ENCODE assay signal across 13 cellular contexts in genomic region chr1:245493029-245493428, GRCh38.
A peak's percentile ranks its signal among the peaks of the same experiment; 100 is the strongest.
DNase-seq lines count a peak whose midpoint lies in the region; ATAC-seq and TF ChIP-seq lines count a peak whose summit lies in the region.
"Had no signal": no experiment of that assay in that cellular context is flagged by ENCODE, and none has a peak within 500 bp of the region (broad histone marks: within the 10 kb centered on the region; RNA-seq: fewer than 3 reads in every experiment).

No MANE protein-coding gene starts in this region.

- TF ChIP-seq CTCF in GM12864 (IDR thresholded peaks at IDR 0.05; ENCODE audit: low read depth, low read length, missing control alignments), result peak; percentile 30
- TF ChIP-seq CTCF in CD8-positive, alpha-beta T cell (IDR thresholded peaks at IDR 0.05), result no peak

- no peaks in the 10 kb centered on the region for H3K27me3 ChIP-seq in CD8-positive, alpha-beta T cell (ENCODE audit: insufficient read depth, low read length)

- ATAC-seq in CD8-positive, alpha-beta T cell, result no peak

- no peaks in the 10 kb centered on the region for H3K4me1 Mint-ChIP-seq in CD8-positive, alpha-beta T cell (ENCODE audit: low read depth)
- H3K4me1 Mint-ChIP-seq: activated naive CD4-positive, alpha-beta T cell treated with anti-CD3 and anti-CD28 coated beads, Interleukin-2, amount 50 U/mL, for 24 hours had no signal

- no peak for DNase-seq in GM12864 (ENCODE audit: low read depth)
- DNase-seq in RPMI8226, result peak; percentile 49
- DNase-seq in iPS-NIHi11 (ENCODE audit: low spot score), result peak; percentile 39
- DNase-seq in CD8-positive, alpha-beta T cell, result no peak
- DNase-seq in activated CD4-positive, alpha-beta T cell treated with anti-CD3 and anti-CD28 coated beads, Interleukin-2, amount 50 U/mL, for 4 hours, result no peak
- DNase-seq in dermis blood vessel endothelial cell, result no peak
- DNase-seq: activated CD8-positive, alpha-beta memory T cell treated with anti-CD3 and anti-CD28 coated beads for 24 hours; NCI-H526 treated with DMSO at 0.1 percent for 48 hours; nucleus accumbens; stimulated activated naive CD4-positive, alpha-beta T cell treated with Interleukin-2 at 50 U/mL for 16 hours had no signal

- POLR2A ChIA-PET in CD8-positive, alpha-beta T cell (lab: Charles Lee), result no interaction called here

- no peak overlapping the region for H3K4me3 Mint-ChIP-seq in CD8-positive, alpha-beta T cell
- H3K4me3 Mint-ChIP-seq: activated naive CD4-positive, alpha-beta T cell treated with anti-CD3 and anti-CD28 coated beads, Interleukin-2, amount 50 U/mL, for 24 hours; T-helper 1 cell treated with Interleukin-12 subunit alpha and Interleukin-12 subunit beta and Interleukin-4 antibody, amounts not matched to agents 30 μg/mL and 1 μg/mL, for 36 hours had no signal

- CTCF ChIA-PET in CD8-positive, alpha-beta T cell (lab: Charles Lee), result no interaction called here

- intact Hi-C loops in CD8-positive, alpha-beta T cell (cut with DNase I, micrococcal nuclease), result no loop called here

- H3K9me3 ChIP-seq in CD8-positive, alpha-beta T cell (ENCODE audit: low read length), result no peaks in the 10 kb centered on the region

- no peak overlapping the region for H3K27ac ChIP-seq in CD8-positive, alpha-beta T cell (ENCODE audit: low read depth, low read length)

- no peaks in the 10 kb centered on the region for H3K36me3 Mint-ChIP-seq in CD8-positive, alpha-beta T cell
- H3K36me3 Mint-ChIP-seq: activated naive CD4-positive, alpha-beta T cell treated with anti-CD3 and anti-CD28 coated beads, Interleukin-2, amount 50 U/mL, for 24 hours had no signal

- TF ChIP-seq EP300 in Ishikawa (IDR thresholded peaks at IDR 0.05; ENCODE audit: borderline replicate concordance), result no peak

- no peaks in the 10 kb centered on the region for H3K36me3 ChIP-seq in CD8-positive, alpha-beta T cell (ENCODE audit: insufficient read depth, low read length)

- H3K4me1 ChIP-seq in CD8-positive, alpha-beta T cell (ENCODE audit: insufficient read depth, low read length), result no peaks in the 10 kb centered on the region

- no peak overlapping the region for H3K27ac Mint-ChIP-seq in CD8-positive, alpha-beta T cell
- H3K27ac Mint-ChIP-seq: activated naive CD4-positive, alpha-beta T cell treated with anti-CD3 and anti-CD28 coated beads, Interleukin-2, amount 50 U/mL, for 24 hours; T-helper 1 cell treated with Interleukin-12 subunit alpha and Interleukin-12 subunit beta and Interleukin-4 antibody, amounts not matched to agents 30 μg/mL and 1 μg/mL, for 36 hours had no signal

- H3K9me3 Mint-ChIP-seq in CD8-positive, alpha-beta T cell, result no peaks in the 10 kb centered on the region

- H3K27me3 Mint-ChIP-seq in CD8-positive, alpha-beta T cell (ENCODE audit: low read depth), result no peaks in the 10 kb centered on the region

- peak; percentile 13; the same call in 1 of the 2 replicates for TF ChIP-seq RAD21 in Ishikawa (IDR thresholded peaks at IDR 0.05; ENCODE audit: low read depth)

- no peak overlapping the region for H3K4me3 ChIP-seq in GM12864 (ENCODE audit: low read depth, low read length)
- H3K4me3 ChIP-seq in CD8-positive, alpha-beta T cell (ENCODE audit: low read depth, low read length), result no peak overlapping the region

TF ChIP-seq in Ishikawa, 13 proteins besides CTCF, POLR2A, EP300 and RAD21:
- TF ChIP-seq MAX (IDR thresholded peaks at IDR 0.05) (no peak), NFIC (IDR thresholded peaks at IDR 0.05) (no peak), TEAD4 (IDR thresholded peaks at IDR 0.05) (no peak), USF1 (IDR thresholded peaks at IDR 0.05) (no peak), TCF12 (IDR thresholded peaks at IDR 0.05; ENCODE audit: low read depth) (no peak), EGR1 (IDR thresholded peaks at IDR 0.05) (no peak)
TF ChIP-seq in Ishikawa: peak in this region for 0.

Comparison
In these comparisons a context has a peak if more than half of its experiments do, and no peak if none do; other contexts are left out.
1. DNase-seq: peak in RPMI8226 (single experiment) and iPS-NIHi11 (single experiment); none in GM12864 (single experiment), CD8-positive, alpha-beta T cell (0 of 7), activated CD4-positive, alpha-beta T cell treated with anti-CD3 and anti-CD28 coated beads, Interleukin-2, amount 50 U/mL, for 4 hours (0 of 2) and dermis blood vessel endothelial cell (single experiment).